Comparison of ENCODE assay signal across 12 cellular contexts in genomic region chr1:86714159-86714558, GRCh38. TPM values are rescaled to one million over a fixed set of nuclear protein-coding genes. Genes with fewer than 3 reads are reported as not detected.
DNase-seq lines count a peak whose midpoint lies in the region; ATAC-seq, FAIRE-seq and TF ChIP-seq lines count a peak whose summit lies in the region.
"Had no signal": no experiment of that assay in that cellular context is flagged by ENCODE, and none has a peak within 500 bp of the region (broad histone marks: within the 10 kb centered on the region; RNA-seq: fewer than 3 reads in every experiment).

No MANE protein-coding gene starts in this region.

- POLR2A ChIA-PET in GM12878 (lab: Charles Lee): interaction anchor here (6.2 kb wide), 1 partner anchor 8 kb away, joined by 45 read pairs; the partner anchor contains the start of gene SH3GLB1

- H3K27ac Mint-ChIP-seq in activated T-cell treated with anti-CD3 and anti-CD28 coated beads, Interleukin-2, amount 50 U/mL, for 72 hours: peak overlapping the region; percentile 17
- peak overlapping the region; percentile 11 for H3K27ac Mint-ChIP-seq in stimulated activated memory B cell treated with anti-CD40 and anti-IgM and Interleukin-4, amounts not matched to agents 10 μg/mL and 1 μg/mL and 100 μg/mL, for 72 hours

- TF ChIP-seq RAD21 in GM12878 (IDR thresholded peaks at IDR 0.05; ENCODE audit: insufficient read depth, low read depth, low read length): no peak

- H3K9me3 Mint-ChIP-seq in activated T-cell treated with anti-CD3 and anti-CD28 coated beads, Interleukin-2, amount 50 U/mL, for 72 hours: no peaks in the 10 kb centered on the region
- H3K9me3 Mint-ChIP-seq in stimulated activated memory B cell treated with anti-CD40 and anti-IgM and Interleukin-4, amounts not matched to agents 10 μg/mL and 1 μg/mL and 100 μg/mL, for 72 hours: no peaks in the 10 kb centered on the region

- 95% methylated on average over 1 of the region's 1 CpG for WGBS in GM12878 (ENCODE audit: insufficient coverage, insufficient replicate concordance, low lambda C conversion rate, missing lambda C conversion rate)

- no peaks in the 10 kb centered on the region for H3K27me3 ChIP-seq in GM12878 (replicated peaks in 1 of 2; ENCODE audit: control insufficient read depth in 2 of 2, insufficient read depth in 2 of 2, low read length in 1 of 2)

- SMC1A ChIA-PET in GM12878 (lab: Charles Lee; ENCODE audit: uncharacterized antibody, unreplicated experiment): interaction anchor here (0.8 to 7.0 kb wide), 3 partner anchors 9 to 40 kb away, joined by 3 to 52 read pairs (median 3); partner anchors contain the start of gene SH3GLB1

- TF ChIP-seq CTCF in GM12878 (IDR thresholded peaks at IDR 0.05 in 2 of 3, conservative IDR thresholded peaks at IDR 0.05 in 1 of 3; ENCODE audit: control insufficient read depth in 2 of 3, extremely low read depth in 1 of 3, insufficient read depth in 1 of 3, low read depth in 3 of 3, low read length in 3 of 3): no peak

- peak; percentile 18 to 30 for ATAC-seq in activated T-cell treated with anti-CD3 and anti-CD28 coated beads, Interleukin-2, amount 50 U/mL, for 72 hours (replicated peaks in 1 of 2)
- ATAC-seq in GM12878 (peak; percentile 37), left ventricle myocardium superior (peak; percentile 93), HG03135 (IDR thresholded peaks at IDR 0.05; ENCODE audit: unreplicated experiment) (no peak), HG03520 (IDR thresholded peaks at IDR 0.05; ENCODE audit: unreplicated experiment) (no peak)
- no peak for ATAC-seq in stimulated activated memory B cell treated with anti-CD40 and anti-IgM and Interleukin-4, amounts not matched to agents 10 μg/mL and 1 μg/mL and 100 μg/mL, for 72 hours

- RAD21 ChIA-PET in GM12878 (lab: Charles Lee; ENCODE audit: unreplicated experiment): interaction anchor here (5.4 kb wide), 1 partner anchor 9 kb away, joined by 31 read pairs; the partner anchor contains the start of gene SH3GLB1

- H3K36me3 ChIP-seq in GM12878 (ENCODE audit: control insufficient read depth in 2 of 2, insufficient read depth in 2 of 2, low read length in 1 of 2): peaks cover 0 to 9% of the 10 kb centered on the region in 2 experiments; a peak in 1 of 4 replicates

- in situ Hi-C loops in GM12878 (cut with MboI): no loop called here

- H3K4me3 ChIP-seq in GM12878: no peak overlapping the region

- H3K4me1 ChIP-seq in GM12878 (ENCODE audit: control insufficient read depth, insufficient read depth, low read length): peaks cover 6% of the 10 kb centered on the region; the same call in 1 of the 2 replicates

- no peak overlapping the region for H3K9ac ChIP-seq in GM12878 (ENCODE audit: control insufficient read depth, insufficient read depth, low read length)

- no peak overlapping the region for H3K27ac ChIP-seq in GM12878 (ENCODE audit: control insufficient read depth, insufficient read depth)

- H3K4me3 Mint-ChIP-seq in activated T-cell treated with anti-CD3 and anti-CD28 coated beads, Interleukin-2, amount 50 U/mL, for 72 hours: peak overlapping the region in 1 of 2 donors; percentile 46
- no peak overlapping the region for H3K4me3 Mint-ChIP-seq in stimulated activated memory B cell treated with anti-CD40 and anti-IgM and Interleukin-4, amounts not matched to agents 10 μg/mL and 1 μg/mL and 100 μg/mL, for 72 hours

- H2AFZ ChIP-seq in GM12878 (ENCODE audit: control insufficient read depth, low read depth, low read length): no peak overlapping the region

- H3K79me2 ChIP-seq in GM12878 (ENCODE audit: control insufficient read depth, insufficient read depth, low read length): peaks cover 67% of the 10 kb centered on the region

- H3K4me2 ChIP-seq in GM12878 (ENCODE audit: control insufficient read depth, insufficient read depth): 0 out of 2 replicates have a peak overlapping the region, but pooled peaks have one; percentile 31

- intact Hi-C loops in GM12878 (cut with micrococcal nuclease; ENCODE audit: unreplicated experiment) (no loop called here), left ventricle myocardium superior (cut with micrococcal nuclease) (no loop called here)

- no peak for TF ChIP-seq EP300 in GM12878 (IDR thresholded peaks at IDR 0.05; ENCODE audit: borderline replicate concordance in 1 of 2, control insufficient read depth in 1 of 2, low read depth in 2 of 2, low read length in 2 of 2)

- H4K20me1 ChIP-seq in GM12878 (ENCODE audit: control insufficient read depth, insufficient read depth): peaks cover 3% of the 10 kb centered on the region; the same call in 1 of the 2 replicates

- H3K27me3 Mint-ChIP-seq in activated T-cell treated with anti-CD3 and anti-CD28 coated beads, Interleukin-2, amount 50 U/mL, for 72 hours (ENCODE audit: low read depth): no peaks in the 10 kb centered on the region
- H3K27me3 Mint-ChIP-seq in stimulated activated memory B cell treated with anti-CD40 and anti-IgM and Interleukin-4, amounts not matched to agents 10 μg/mL and 1 μg/mL and 100 μg/mL, for 72 hours: no peaks in the 10 kb centered on the region

- TF ChIP-seq POLR2A in GM12878 (IDR thresholded peaks at IDR 0.05; ENCODE audit: low read depth, low read length): no peak

- FAIRE-seq in GM12878 (lab: Jason Lieb, UNC): no peak
- FAIRE-seq: colon had no signal

- no peaks in the 10 kb centered on the region for H3K9me3 ChIP-seq in GM12878 (replicated peaks; ENCODE audit: control insufficient read depth, insufficient read depth, low read length)

- CTCF ChIA-PET in GM12878 (lab: Yijun Ruan, JAX): interaction anchor here (0.7 to 8.2 kb wide), 6 partner anchors 8 to 119 kb away, joined by 3 to 87 read pairs (median 6); partner anchors contain the start of gene SH3GLB1

- BruUV-seq in GM12878 (replicated peaks; lab: Mats Ljungman, UMichigan): no TSS peak

- peaks cover 40% of the 10 kb centered on the region for H3K4me1 Mint-ChIP-seq in activated T-cell treated with anti-CD3 and anti-CD28 coated beads, Interleukin-2, amount 50 U/mL, for 72 hours (ENCODE audit: low read depth)
- peaks cover 19% of the 10 kb centered on the region for H3K4me1 Mint-ChIP-seq in stimulated activated memory B cell treated with anti-CD40 and anti-IgM and Interleukin-4, amounts not matched to agents 10 μg/mL and 1 μg/mL and 100 μg/mL, for 72 hours

- DNase-seq in activated T-cell treated with anti-CD3 and anti-CD28 coated beads, Interleukin-2, amount 50 U/mL, for 72 hours: no peak
- no peak for DNase-seq in activated T-cell treated with anti-CD3 and anti-CD28 coated beads, Interleukin-2, amount 50 U/mL, for 1 hour
- DNase-seq in GM12878 (ENCODE audit: low read depth, low spot score) (no peak), left ventricle myocardium superior (no peak)
- DNase-seq in stimulated activated naive CD4-positive, alpha-beta T cell (lab: John Stamatoyannopoulos, UW): no peak
- DNase-seq: activated CD8-positive, alpha-beta memory T cell treated with anti-CD3 and anti-CD28 coated beads, Interleukin-2, amount 50 U/mL, for 48 hours; head of caudate nucleus; midbrain had no signal

- H3K36me3 Mint-ChIP-seq in activated T-cell treated with anti-CD3 and anti-CD28 coated beads, Interleukin-2, amount 50 U/mL, for 72 hours (ENCODE audit: insufficient read depth in 2 of 2): peaks cover 2 to 4% of the 10 kb centered on the region in 2 donors
- no peaks in the 10 kb centered on the region for H3K36me3 Mint-ChIP-seq in stimulated activated memory B cell treated with anti-CD40 and anti-IgM and Interleukin-4, amounts not matched to agents 10 μg/mL and 1 μg/mL and 100 μg/mL, for 72 hours

TF ChIP-seq in GM12878, 131 proteins besides CTCF, POLR2A, EP300 and RAD21 (continues in another document):
- no peak for TF ChIP-seq ESRRA (IDR thresholded peaks at IDR 0.05; ENCODE audit: low read length)

RNA-seq across cellular contexts. Expression of gene SH3GLB1, which starts 9.8 kb away (rescaled TPM):
- 10 to 100 TPM; 74.3 to 77.9 TPM for total RNA-seq in activated T-cell treated with anti-CD3 and anti-CD28 coated beads, Interleukin-2, amount 50 U/mL, for 72 hours
- 37.4 and 40.3 TPM in 2 replicates for total RNA-seq in GM12878 (2013; cell fraction: nucleolus; rRNA removed)
- 18.0 and 22.5 TPM in 2 replicates for total RNA-seq in GM12878 (2014; rRNA removed)
- 38.0 and 38.2 TPM in 2 replicates for total RNA-seq in GM12878 (2014; rRNA removed; fragmentation: Illumina TruSeq; extraction: Trizol)
- 44.5 and 45.6 TPM in 2 replicates for total RNA-seq in GM12878 (2021)
- 11.3 TPM for polyA plus RNA-seq in GM12878 (2011; ENCODE audit: low read depth)
- 34.7 and 45.3 TPM in 2 replicates for polyA plus RNA-seq in GM12878 (2011; rRNA removed)
- 16.0 and 17.5 TPM in 2 replicates for polyA plus RNA-seq in GM12878 (2011; cell fraction: cytosol; rRNA removed)
- 13.4 and 14.5 TPM in 2 replicates for polyA plus RNA-seq in GM12878 (2011; cell fraction: nucleus; rRNA removed)
- polyA plus RNA-seq in GM12878 (2012): 32.4 and 39.7 TPM in 2 replicates
- polyA plus RNA-seq in GM12878 (2014; fragmentation: Illumina TruSeq; extraction: Trizol): 49.9 and 57.3 TPM in 2 replicates
- polyA plus RNA-seq in GM12878 (2014; fragmentation: Nextera tagmentation; extraction: Ambion mirVana): 10 to 100 TPM; 19.8 to 20.2 TPM
- 28.6 and 33.4 TPM in 2 replicates for polyA plus RNA-seq in GM12878 (2014; rRNA removed)
- 10 to 100 TPM; 57.2 to 59.0 TPM for polyA plus RNA-seq in GM12878 (2016; fragmentation: Nextera tagmentation; extraction: Ambion mirVana)
- polyA minus RNA-seq in GM12878 (2011; rRNA and poly(A)+ RNA removed): 20.3 and 30.5 TPM in 2 replicates
- 8.0 and 16.7 TPM in 2 replicates for polyA minus RNA-seq in GM12878 (2011; cell fraction: cytosol; rRNA and poly(A)+ RNA removed)
- 7.9 and 11.7 TPM in 2 replicates for polyA minus RNA-seq in GM12878 (2011; cell fraction: nucleus; rRNA and poly(A)+ RNA removed)
- 122 TPM for total RNA-seq in left ventricle myocardium superior

Comparison
In these comparisons a context has a peak if more than half of its experiments do, and no peak if none do; other contexts are left out.
1. ATAC-seq: peak in activated T-cell treated with anti-CD3 and anti-CD28 coated beads, Interleukin-2, amount 50 U/mL, for 72 hours (2 of 2), GM12878 (single experiment) and left ventricle myocardium superior (single experiment); none in stimulated activated memory B cell treated with anti-CD40 and anti-IgM and Interleukin-4, amounts not matched to agents 10 μg/mL and 1 μg/mL and 100 μg/mL, for 72 hours (single experiment), HG03135 (single experiment) and HG03520 (single experiment).